8 cellular contexts compared by ENCODE assay signal in genomic region chr15:78872972-78873795, GRCh38. TPM values are rescaled to one million over a fixed set of nuclear protein-coding genes. Genes with fewer than 3 reads are reported as not detected.
A peak's percentile ranks its signal among the peaks of the same experiment; 100 is the strongest.
DNase-seq lines count a peak whose midpoint lies in the region; ATAC-seq, FAIRE-seq and TF ChIP-seq lines count a peak whose summit lies in the region.

No MANE protein-coding gene starts in this region.

- H2AFZ ChIP-seq in keratinocyte (ENCODE audit: control insufficient read depth, low read length): peak overlapping the region; percentile 65

- peak overlapping the region; percentile 91 for H3K4me2 ChIP-seq in keratinocyte (ENCODE audit: control insufficient read depth, extremely low read depth, insufficient read depth, low read depth, low read length)

- dilution Hi-C loops in keratinocyte (cut with MboI; ENCODE audit: extremely low pct_ligation_motif_present, low sequenced_read_pairs): no loop called here

- peaks cover 28% of the 10 kb centered on the region for H3K4me1 ChIP-seq in keratinocyte (ENCODE audit: control insufficient read depth, extremely low read depth, insufficient read depth, low read length)

- H3K36me3 ChIP-seq in keratinocyte (ENCODE audit: control insufficient read depth in 2 of 2, extremely low read depth in 1 of 2, insufficient read depth in 2 of 2, low read length in 2 of 2): no peaks in the 10 kb centered on the region

- DNase-seq in AG08396 (ENCODE audit: low spot score) (peak; percentile 78), NCI-H2196 treated with DMSO at 0.1 percent for 48 hours (lab: John Stamatoyannopoulos, UW; ENCODE audit: unreplicated experiment) (peak; percentile 57), caudate nucleus (lab: John Stamatoyannopoulos, UW) (peak in 57 of 61 donors; percentile 34 to 89 (median 76)), keratinocyte (ENCODE audit: low read depth, low spot score) (peak; percentile 55)
- DNase-seq in activated CD4-positive, CD25-positive, alpha-beta regulatory T cell (lab: John Stamatoyannopoulos, UW): peak; percentile 65 to 77 (median 72)
- peak; percentile 82 to 90 (median 86) for DNase-seq in stimulated activated CD4-positive, alpha-beta T cell treated with anti-CD3 and anti-CD28 coated beads, Interleukin-12 subunit alpha, Interleukin-12 subunit beta, amount 100 ng/mL, for 48 hours (ENCODE audit: low read depth in 2 of 3, low spot score in 1 of 3)

- ATAC-seq in GM18907 (IDR thresholded peaks at IDR 0.05; ENCODE audit: unreplicated experiment) (peak; percentile 62), HG03139 (IDR thresholded peaks at IDR 0.05; ENCODE audit: unreplicated experiment) (peak; percentile 61)

- no peaks in the 10 kb centered on the region for H3K9me3 ChIP-seq in keratinocyte (ENCODE audit: control insufficient read depth, low read depth, low read length)

- H3K27ac ChIP-seq in caudate nucleus (ENCODE audit: low read depth, low read length) (peak overlapping the region; percentile 98), keratinocyte (ENCODE audit: control insufficient read depth, insufficient read depth, low read length) (peak overlapping the region; percentile 99)

- peak overlapping the region; percentile 85 to 99 (median 97) for H3K4me3 ChIP-seq in keratinocyte (ENCODE audit: control insufficient read depth in 2 of 3, extremely low read depth in 1 of 3, insufficient read depth in 2 of 3, low read depth in 1 of 3, low read length in 3 of 3)

- peaks cover 3% of the 10 kb centered on the region for H3K9me1 ChIP-seq in keratinocyte (ENCODE audit: control insufficient read depth, extremely low read depth, insufficient read depth, low read length)

- no peaks in the 10 kb centered on the region for H3K27me3 ChIP-seq in keratinocyte (ENCODE audit: control insufficient read depth, extremely low read depth, insufficient read depth, low read length)

- peak overlapping the region; percentile 100 for H3K9ac ChIP-seq in keratinocyte (ENCODE audit: control insufficient read depth, extremely low read depth, insufficient read depth, low read length)

- peaks cover 43% of the 10 kb centered on the region for H4K20me1 ChIP-seq in keratinocyte (ENCODE audit: control insufficient read depth, extremely low read depth, insufficient read depth, low read length)

- peak; percentile 27 to 75 (median 35) for TF ChIP-seq CTCF in keratinocyte (optimal IDR thresholded peaks at IDR 0.05 in 1 of 3, IDR thresholded peaks at IDR 0.05 in 1 of 3, conservative IDR thresholded peaks at IDR 0.05 in 1 of 3; ENCODE audit: extremely low read depth in 1 of 3, insufficient read depth in 2 of 3, low read length in 3 of 3)

- no peak for FAIRE-seq in keratinocyte (lab: Jason Lieb, UNC)

- peaks cover 51% of the 10 kb centered on the region for H3K79me2 ChIP-seq in keratinocyte (ENCODE audit: control insufficient read depth, insufficient read depth, low read length)

RNA-seq across cellular contexts. Expression of gene MORF4L1, which starts 0.5 kb away (rescaled TPM):
- 163 to 293 TPM (median 281 TPM) in 3 replicates for polyA plus RNA-seq in keratinocyte
- 283 TPM for polyA plus RNA-seq in keratinocyte (2011; ENCODE audit: low read depth)
- polyA plus RNA-seq in keratinocyte (2011; cell fraction: cytosol; rRNA removed): 231 and 274 TPM in 2 replicates
- polyA plus RNA-seq in keratinocyte (2011; cell fraction: nucleus; rRNA removed): 114 and 151 TPM in 2 replicates
- 194 and 269 TPM in 2 replicates for polyA plus RNA-seq in keratinocyte (2012; ENCODE audit: low replicate concordance)
- polyA minus RNA-seq in keratinocyte: 26.2 to 85.8 TPM (median 49.6 TPM) in 3 replicates
- polyA minus RNA-seq in keratinocyte (2011; cell fraction: cytosol; rRNA and poly(A)+ RNA removed): 60.4 TPM
- 30.8 and 66.9 TPM in 2 replicates for polyA minus RNA-seq in keratinocyte (2011; cell fraction: nucleus; rRNA and poly(A)+ RNA removed)

Comparison
In these comparisons a context has a peak if more than half of its experiments do, and no peak if none do; other contexts are left out.
1. Peak in every context shown above with its lines: DNase-seq, ATAC-seq, H3K4me3 ChIP-seq and H3K27ac ChIP-seq.